ENCODE assay signal across 8 cellular contexts in genomic region chr1:165392634-165393571, GRCh38. TPM values are rescaled to one million over a fixed set of nuclear protein-coding genes. Genes with fewer than 3 reads are reported as not detected.
DNase-seq lines count a peak whose midpoint lies in the region; ATAC-seq and TF ChIP-seq lines count a peak whose summit lies in the region.

No MANE protein-coding gene starts in this region.

- peak overlapping the region; percentile 63 to 86 (median 79) for H3K4me3 Mint-ChIP-seq in brain

- peak; percentile 95 for DNase-seq in ACHN
- DNase-seq in NCI-H2029 treated with DMSO at 0.1 percent for 48 hours (lab: John Stamatoyannopoulos, UW), result peak; percentile 17
- DNase-seq in UCSD-AML1 (lab: John Stamatoyannopoulos, UW; ENCODE audit: unreplicated experiment), result peak; percentile 95
- peak; percentile 91 for DNase-seq in iPS-NIHi7 (ENCODE audit: extremely low spot score)
- peak; percentile 73 for DNase-seq in stimulated activated CD4-positive, alpha-beta T cell treated with anti-CD3 and anti-CD28 coated beads, Interleukin-12 subunit alpha, Interleukin-12 subunit beta, amount 100 ng/mL, for 4 hours

- H3K9me3 Mint-ChIP-seq in brain, result peaks cover 0 to 6% (median 0%) of the 10 kb centered on the region in 5 experiments

- peak; percentile 95 to 97 for TF ChIP-seq CTCF in brain (conservative IDR thresholded peaks at IDR 0.05)

- H3K4me1 Mint-ChIP-seq in brain, result peaks cover 33% of the 10 kb centered on the region

- peak overlapping the region; percentile 41 to 93 (median 76) for H3K27ac Mint-ChIP-seq in brain

- ATAC-seq in GM18519 (IDR thresholded peaks at IDR 0.05; ENCODE audit: low FRiP score, unreplicated experiment) (peak; percentile 92), HG03060 (IDR thresholded peaks at IDR 0.05; ENCODE audit: low read depth, unreplicated experiment) (peak; percentile 79)

- H3K36me3 Mint-ChIP-seq in brain, result no peaks in the 10 kb centered on the region

- H3K27me3 Mint-ChIP-seq in brain, result peaks cover 13% of the 10 kb centered on the region

- in situ Hi-C loops in ACHN (cut with HindIII; ENCODE audit: low pct_ligation_motif_present, low pct_unique_long_range_greater_than_20kb, low sequenced_read_pairs), result no loop called here

RNA-seq across cellular contexts. Expression of gene LMX1A, which starts 36.4 kb away (rescaled TPM):
- not detected for polyA plus RNA-seq in brain (ENCODE audit: insufficient read depth, low read depth, low replicate concordance)

RNA-seq across cellular contexts. Expression of gene RXRG, which starts 52.0 kb away (rescaled TPM):
- 4.3 TPM for polyA plus RNA-seq in brain (ENCODE audit: insufficient read depth, low read depth, low replicate concordance)

Comparison
In these comparisons a context has a peak if more than half of its experiments do, and no peak if none do; other contexts are left out.
1. Peak in every context shown above with its lines: DNase-seq and ATAC-seq.
2. DNase-seq: peak in every context shown above with its lines; median percentile 95 in ACHN; 95 in UCSD-AML1; 91 in iPS-NIHi7; 73 in stimulated activated CD4-positive, alpha-beta T cell treated with anti-CD3 and anti-CD28 coated beads, Interleukin-12 subunit alpha, Interleukin-12 subunit beta, amount 100 ng/mL, for 4 hours; 17 in NCI-H2029 treated with DMSO at 0.1 percent for 48 hours.